ENCODE assay signal across 8 cellular contexts in the genomic region with DNA sequence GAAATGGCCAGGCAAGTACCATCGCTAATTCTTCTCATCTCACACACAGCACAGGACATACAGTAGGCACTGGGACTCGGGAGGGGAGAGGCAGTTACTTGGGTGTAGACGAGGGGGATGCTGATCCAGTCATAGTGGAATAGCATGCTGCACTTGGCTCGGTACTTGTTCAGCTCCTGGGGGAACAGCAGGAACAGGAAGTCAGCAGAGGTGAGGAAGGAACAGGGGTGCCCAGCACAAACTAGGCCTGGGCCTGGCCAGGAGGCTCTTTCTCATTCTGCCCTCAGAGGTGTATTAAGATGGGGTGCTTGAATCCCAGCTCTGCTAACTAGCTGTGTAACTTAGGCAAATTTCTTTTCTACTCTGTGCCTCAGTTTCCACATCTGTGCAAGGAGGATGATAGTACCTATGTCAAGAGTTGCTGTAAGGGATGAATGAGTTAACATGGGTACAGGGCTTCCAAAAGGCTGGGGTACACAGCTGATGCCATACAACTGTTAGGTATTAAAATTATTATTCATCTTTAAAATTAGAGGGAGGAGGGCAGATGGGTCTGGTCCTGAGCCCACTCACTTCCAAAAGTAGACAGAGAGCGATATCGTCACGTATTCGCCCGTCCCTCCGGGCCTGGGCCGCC. TPM values are rescaled to one million over a fixed set of nuclear protein-coding genes. Genes with fewer than 3 reads are reported as not detected.
DNase-seq lines count a peak whose midpoint lies in the region.

No MANE protein-coding gene starts in this region.

- WGBS in GM23248 (ENCODE audit: low coverage in 1 of 2, low lambda C conversion rate in 2 of 2, missing lambda C conversion rate in 2 of 2), 2 experiments, result 51 to 55% methylated on average over 11 of the region's 11 CpGs

- H3K4me1 Mint-ChIP-seq in activated CD4-positive, alpha-beta memory T cell treated with anti-CD3 and anti-CD28 coated beads, Interleukin-2, amount 10 ng/mL, durations not matched to agents 7 days and 5 days, result peaks cover 38% of the 10 kb centered on the region

- H3K79me2 ChIP-seq in GM23248 (ENCODE audit: insufficient read depth), result no peaks in the 10 kb centered on the region

- H3K27ac ChIP-seq in GM23248 (no peak overlapping the region), skeletal muscle tissue (ENCODE audit: low read depth, low read length) (no peak overlapping the region)

- POLR2A ChIA-PET in activated CD4-positive, alpha-beta memory T cell treated with anti-CD3 and anti-CD28 coated beads, Interleukin-2, amount 10 ng/mL, durations not matched to agents 7 days and 5 days (lab: Charles Lee), result interaction anchor here (1.2 to 17.1 kb wide), 11 partner anchors 9 to 226 kb away, joined by 3 to 454 read pairs (median 8); a partner anchor contains a TSS

- H3F3A ChIP-seq in GM23248 (ENCODE audit: insufficient read depth), result peaks cover 24% of the 10 kb centered on the region

- peak overlapping the region; percentile 67 for H3K4me2 ChIP-seq in GM23248 (ENCODE audit: unreplicated experiment)

- no peaks in the 10 kb centered on the region for H4K20me1 ChIP-seq in GM23248 (ENCODE audit: insufficient read depth)

- H3K36me3 Mint-ChIP-seq in activated CD4-positive, alpha-beta memory T cell treated with anti-CD3 and anti-CD28 coated beads, Interleukin-2, amount 10 ng/mL, durations not matched to agents 7 days and 5 days (ENCODE audit: low read depth), result peaks cover 22% of the 10 kb centered on the region

- H3K4me3 ChIP-seq in GM23248 (peak overlapping the region; percentile 67), iPS-11a (ENCODE audit: low read depth, low read length) (peak overlapping the region; percentile 20), skeletal muscle tissue (ENCODE audit: low read length in 3 of 3) (peak overlapping the region; percentile 57 to 81 (median 61))

- no peaks in the 10 kb centered on the region for H3K27me3 Mint-ChIP-seq in activated CD4-positive, alpha-beta memory T cell treated with anti-CD3 and anti-CD28 coated beads, Interleukin-2, amount 10 ng/mL, durations not matched to agents 7 days and 5 days

- no peaks in the 10 kb centered on the region for H3K9me2 ChIP-seq in GM23248 (ENCODE audit: insufficient read depth)

- H3K9me3 ChIP-seq in GM23248 (ENCODE audit: low read depth) (no peaks in the 10 kb centered on the region), skeletal muscle tissue (ENCODE audit: control insufficient read depth in 3 of 3, low read length in 3 of 3) (no peaks in the 10 kb centered on the region)

- no peaks in the 10 kb centered on the region for H3K9me3 Mint-ChIP-seq in activated CD4-positive, alpha-beta memory T cell treated with anti-CD3 and anti-CD28 coated beads, Interleukin-2, amount 10 ng/mL, durations not matched to agents 7 days and 5 days

- no peaks in the 10 kb centered on the region for H3K27me3 ChIP-seq in GM23248 (replicated peaks; ENCODE audit: insufficient read depth)
- no peaks in the 10 kb centered on the region for H3K27me3 ChIP-seq in skeletal muscle tissue (ENCODE audit: control insufficient read depth in 3 of 3, insufficient read depth in 3 of 3, low read length in 3 of 3)

- H3K4me1 ChIP-seq in GM23248 (ENCODE audit: insufficient read depth) (no peaks in the 10 kb centered on the region), skeletal muscle tissue (ENCODE audit: control insufficient read depth in 3 of 3, insufficient read depth in 3 of 3, low read length in 3 of 3) (peaks cover 21 to 29% (median 27%) of the 10 kb centered on the region in 3 donors)

- H2AFZ ChIP-seq in GM23248, result peak overlapping the region; percentile 78; the same call in 1 of the 2 replicates

- peak overlapping the region; percentile 65 for H3K27ac Mint-ChIP-seq in activated CD4-positive, alpha-beta memory T cell treated with anti-CD3 and anti-CD28 coated beads, Interleukin-2, amount 10 ng/mL, durations not matched to agents 7 days and 5 days

- in situ Hi-C loops in GM23248 (cut with MboI), result no loop called here

- peaks cover 8% of the 10 kb centered on the region; the same call in 1 of the 2 replicates for H3K36me3 ChIP-seq in GM23248 (ENCODE audit: low read depth)
- peaks cover 3 to 5% (median 3%) of the 10 kb centered on the region in 3 donors for H3K36me3 ChIP-seq in skeletal muscle tissue (ENCODE audit: control insufficient read depth in 3 of 3, insufficient read depth in 3 of 3, low read length in 3 of 3)

- H3K9ac ChIP-seq in GM23248 (peak overlapping the region; percentile 63), skeletal muscle tissue (ENCODE audit: low read depth in 1 of 3, low read length in 3 of 3) (peak overlapping the region; percentile 27 to 80 (median 51))

- H3K4me3 Mint-ChIP-seq in activated CD4-positive, alpha-beta memory T cell treated with anti-CD3 and anti-CD28 coated beads, Interleukin-2, amount 10 ng/mL, durations not matched to agents 7 days and 5 days, result peak overlapping the region; percentile 67

- CTCF ChIA-PET in activated CD4-positive, alpha-beta memory T cell treated with anti-CD3 and anti-CD28 coated beads, Interleukin-2, amount 10 ng/mL, durations not matched to agents 7 days and 5 days (lab: Charles Lee), result interaction anchor here (0.5 to 3.3 kb wide), 17 partner anchors 7 to 517 kb away, joined by 3 to 18 read pairs (median 8); a partner anchor contains a TSS

- DNase-seq in GM23248 (no peak), NCI-H82 treated with DMSO at 0.1 percent for 48 hours (lab: John Stamatoyannopoulos, UW; ENCODE audit: unreplicated experiment) (no peak), NCI-H2107 (lab: John Stamatoyannopoulos, UW) (no peak), NCI-H446 (lab: John Stamatoyannopoulos, UW) (no peak), NCI-H146 treated with DMSO at 0.1 percent for 48 hours (lab: John Stamatoyannopoulos, UW; ENCODE audit: unreplicated experiment) (no peak)
- no peak for DNase-seq in activated CD4-positive, alpha-beta memory T cell treated with anti-CD3 and anti-CD28 coated beads, Interleukin-2, amount 10 ng/mL, durations not matched to agents 7 days and 5 days

RNA-seq across cellular contexts. Expression of a gene that starts 2.4 kb away (rescaled TPM):
- 0.32 and 0.76 TPM in 2 replicates for total RNA-seq in GM23248 (2014; rRNA removed; shearing (Covaris generic))
- 0.30 and 0.31 TPM in 2 replicates for polyA plus RNA-seq in GM23248 (2016; fragmentation: Nextera tagmentation; extraction: Ambion mirVana)
- 1 to 10 TPM; 1.0 to 1.3 TPM for total RNA-seq in activated CD4-positive, alpha-beta memory T cell treated with anti-CD3 and anti-CD28 coated beads, Interleukin-2, amount 10 ng/mL, durations not matched to agents 7 days and 5 days
- total RNA-seq in skeletal muscle tissue, result not detected

RNA-seq across cellular contexts. Expression of a gene that starts 10.3 kb away (rescaled TPM):
- total RNA-seq in GM23248 (2014; rRNA removed; shearing (Covaris generic)), result 1,375 and 2,062 TPM in 2 replicates
- polyA plus RNA-seq in GM23248 (2016; fragmentation: Nextera tagmentation; extraction: Ambion mirVana), result 570 and 596 TPM in 2 replicates
- total RNA-seq in activated CD4-positive, alpha-beta memory T cell treated with anti-CD3 and anti-CD28 coated beads, Interleukin-2, amount 10 ng/mL, durations not matched to agents 7 days and 5 days, result 1,000 to 10,000 TPM; 1,610 to 1,658 TPM
- total RNA-seq in skeletal muscle tissue, result 1,786 TPM

RNA-seq across cellular contexts. Expression of a gene that starts 14.6 kb away (rescaled TPM):
- 28.5 and 30.7 TPM in 2 replicates for total RNA-seq in GM23248 (2014; rRNA removed; shearing (Covaris generic))
- 29.8 and 30.2 TPM in 2 replicates for polyA plus RNA-seq in GM23248 (2016; fragmentation: Nextera tagmentation; extraction: Ambion mirVana)
- 10 to 100 TPM; 62.8 to 63.5 TPM for total RNA-seq in activated CD4-positive, alpha-beta memory T cell treated with anti-CD3 and anti-CD28 coated beads, Interleukin-2, amount 10 ng/mL, durations not matched to agents 7 days and 5 days
- 6.8 TPM for total RNA-seq in skeletal muscle tissue

RNA-seq across cellular contexts. Expression of a gene that starts 21.5 kb away (rescaled TPM):
- not detected in 2 replicates for total RNA-seq in GM23248 (2014; rRNA removed; shearing (Covaris generic))
- polyA plus RNA-seq in GM23248 (2016; fragmentation: Nextera tagmentation; extraction: Ambion mirVana), result 0.52 and 0.59 TPM in 2 replicates
- 1 to 10 TPM; 1.9 to 2.2 TPM for total RNA-seq in activated CD4-positive, alpha-beta memory T cell treated with anti-CD3 and anti-CD28 coated beads, Interleukin-2, amount 10 ng/mL, durations not matched to agents 7 days and 5 days
- total RNA-seq in skeletal muscle tissue, result not detected

RNA-seq across cellular contexts. Expression of a gene that starts 22.7 kb away (rescaled TPM):
- 8.0 and 12.0 TPM in 2 replicates for total RNA-seq in GM23248 (2014; rRNA removed; shearing (Covaris generic))
- polyA plus RNA-seq in GM23248 (2016; fragmentation: Nextera tagmentation; extraction: Ambion mirVana), result 9.4 and 12.1 TPM in 2 replicates
- total RNA-seq in activated CD4-positive, alpha-beta memory T cell treated with anti-CD3 and anti-CD28 coated beads, Interleukin-2, amount 10 ng/mL, durations not matched to agents 7 days and 5 days, result 1 to 10 TPM; 8.4 to 8.7 TPM
- total RNA-seq in skeletal muscle tissue, result 5.7 TPM
